Comparison of ENCODE assay signal across 8 cellular contexts in the genomic region with DNA sequence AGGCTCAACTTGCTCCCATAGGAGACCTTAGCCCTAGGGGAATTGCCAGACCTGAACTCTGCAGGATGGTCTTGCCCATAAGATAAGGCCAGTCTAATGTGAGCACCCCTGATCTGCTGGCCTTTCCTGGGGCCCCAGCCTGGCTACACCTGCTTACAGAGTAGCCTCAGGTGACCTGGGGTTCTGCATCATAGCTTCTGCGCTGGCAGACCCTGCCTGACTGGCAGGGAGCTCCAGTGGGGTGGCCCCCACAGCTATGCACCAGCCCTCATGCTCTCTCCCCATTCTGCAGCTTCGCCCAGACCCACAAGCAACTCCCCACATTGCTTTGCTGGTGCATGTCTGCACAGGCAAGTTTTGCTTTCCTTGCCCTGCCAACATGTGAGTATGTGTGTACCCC.
"Had no signal": no experiment of that assay in that cellular context is flagged by ENCODE, and none has a peak within 500 bp of the region (broad histone marks: within the 10 kb centered on the region; RNA-seq: fewer than 3 reads in every experiment).

No MANE protein-coding gene starts in this region.

- H3K27ac ChIP-seq: GM23248 had no signal

- DNase-seq: GM23248, GOT3, H9, HCEC 1CT, KBM-7 had no signal

- H3K9ac ChIP-seq: GM23248 had no signal

- FAIRE-seq: H54, HTR-8/SVneo had no signal

- H3K27me3 Mint-ChIP-seq: IgD-negative memory B cell had no signal

- H2AFZ ChIP-seq: GM23248 had no signal

- H3K4me3 Mint-ChIP-seq: H9, IgD-negative memory B cell had no signal

- H3K4me1 Mint-ChIP-seq: IgD-negative memory B cell had no signal

- H3K27ac Mint-ChIP-seq: H9, IgD-negative memory B cell had no signal

- H3K4me3 ChIP-seq: GM23248 had no signal
